Comparison of ENCODE assay signal across 1 cellular context in the genomic region with DNA sequence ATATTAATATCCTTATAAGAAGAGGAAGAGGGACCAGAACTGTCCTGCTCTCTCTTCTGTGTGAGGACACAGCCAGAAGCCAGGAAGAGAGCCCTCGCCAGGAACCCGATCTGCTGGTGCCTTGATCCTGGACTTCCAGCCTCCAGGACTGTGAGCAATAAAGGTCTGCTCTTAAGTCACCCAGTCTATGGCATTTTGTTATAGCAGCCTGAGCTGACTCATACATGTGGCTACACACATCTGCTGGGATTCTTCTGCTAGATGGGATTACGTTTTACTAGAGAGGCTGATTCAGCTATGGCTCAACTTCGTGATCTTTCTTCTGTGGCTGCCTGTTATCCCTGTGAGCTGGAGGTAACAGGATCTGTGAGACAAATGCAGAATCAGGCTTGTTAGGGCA.
TF ChIP-seq lines count a peak whose summit lies in the region.

No MANE protein-coding gene starts in this region.

TF ChIP-seq in SK-N-SH treated with all-trans-retinoic acid at 6 μM for 48 hours, 23 proteins besides CTCF, POLR2A, EP300 and RAD21 (continued from another document):
- TF ChIP-seq PPARA (CRISPR knock-in tag; IDR thresholded peaks at IDR 0.05; ENCODE audit: borderline replicate concordance) (no peak), GLIS3 (CRISPR knock-in tag; IDR thresholded peaks at IDR 0.05) (no peak), OSR1 (CRISPR knock-in tag; IDR thresholded peaks at IDR 0.05) (no peak), SNAI2 (CRISPR knock-in tag; IDR thresholded peaks at IDR 0.05) (no peak), TCF4 (CRISPR knock-in tag; IDR thresholded peaks at IDR 0.05; ENCODE audit: borderline replicate concordance) (no peak)
- TF ChIP-seq, protein P1, sequence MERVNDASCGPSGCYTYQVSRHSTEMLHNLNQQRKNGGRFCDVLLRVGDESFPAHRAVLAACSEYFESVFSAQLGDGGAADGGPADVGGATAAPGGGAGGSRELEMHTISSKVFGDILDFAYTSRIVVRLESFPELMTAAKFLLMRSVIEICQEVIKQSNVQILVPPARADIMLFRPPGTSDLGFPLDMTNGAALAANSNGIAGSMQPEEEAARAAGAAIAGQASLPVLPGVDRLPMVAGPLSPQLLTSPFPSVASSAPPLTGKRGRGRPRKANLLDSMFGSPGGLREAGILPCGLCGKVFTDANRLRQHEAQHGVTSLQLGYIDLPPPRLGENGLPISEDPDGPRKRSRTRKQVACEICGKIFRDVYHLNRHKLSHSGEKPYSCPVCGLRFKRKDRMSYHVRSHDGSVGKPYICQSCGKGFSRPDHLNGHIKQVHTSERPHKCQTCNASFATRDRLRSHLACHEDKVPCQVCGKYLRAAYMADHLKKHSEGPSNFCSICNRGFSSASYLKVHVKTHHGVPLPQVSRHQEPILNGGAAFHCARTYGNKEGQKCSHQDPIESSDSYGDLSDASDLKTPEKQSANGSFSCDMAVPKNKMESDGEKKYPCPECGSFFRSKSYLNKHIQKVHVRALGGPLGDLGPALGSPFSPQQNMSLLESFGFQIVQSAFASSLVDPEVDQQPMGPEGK (CRISPR knock-in tag; IDR thresholded peaks at IDR 0.05; ENCODE audit: borderline replicate concordance): no peak
